ENCODE assay signal across 1 cellular context in genomic region chr7:100100420-100101015, GRCh38.
TF ChIP-seq lines count a peak whose summit lies in the region.

No MANE protein-coding gene starts in this region.

TF ChIP-seq in K562, 482 proteins besides CTCF, POLR2A, EP300 and RAD21 (continued from another document):
- TF ChIP-seq CTCFL (IDR thresholded peaks at IDR 0.05; ENCODE audit: borderline replicate concordance, insufficient read depth, low read depth, low read length, poor library complexity, severe bottlenecking) (no peak), CEBPG (CRISPR knock-in tag; IDR thresholded peaks at IDR 0.05) (no peak), CEBPG (tag; conservative IDR thresholded peaks at IDR 0.05 in 1 of 2, IDR thresholded peaks at IDR 0.05 in 1 of 2) (no peak), NR2F6 (CRISPR knock-in tag; IDR thresholded peaks at IDR 0.05) (no peak), NCOA6 (IDR thresholded peaks at IDR 0.05) (no peak)
